26 cellular contexts compared by ENCODE assay signal in genomic region chr12:7751394-7751793, GRCh38. TPM values are rescaled to one million over a fixed set of nuclear protein-coding genes. Genes with fewer than 3 reads are reported as not detected.
"Had no signal": no experiment of that assay in that cellular context is flagged by ENCODE, and none has a peak within 500 bp of the region (broad histone marks: within the 10 kb centered on the region; RNA-seq: fewer than 3 reads in every experiment).

No MANE protein-coding gene starts in this region.

- H3K27ac Mint-ChIP-seq: activated naive CD8-positive, alpha-beta T cell treated with anti-CD3 and anti-CD28 coated beads, Interleukin-2, amount 10 ng/mL, durations not matched to agents 7 days and 5 days; activated T-helper 17 cell treated with anti-CD3 and anti-CD28 coated beads, Interleukin-2, amount 50 U/mL, for 72 hours; nephron; progenitor cell of endocrine pancreas; stimulated activated naive CD8-positive, alpha-beta T cell treated with anti-CD3 and anti-CD28 coated beads, Interleukin-15, Interleukin-2, amounts not matched to agents 100 ng/mL and 50 ng/mL, for 24 hours had no signal

- H3K4me1 ChIP-seq: body of pancreas, colonic mucosa, foreskin keratinocyte, right atrium auricular region, transverse colon, uterus had no signal

- DNase-seq: activated CD4-positive, alpha-beta T cell treated with anti-CD3 and anti-CD28 coated beads, Interleukin-2, amount 50 U/mL, for 4 hours; activated naive CD4-positive, alpha-beta T cell; activated naive CD8-positive, alpha-beta T cell treated with anti-CD3 and anti-CD28 coated beads, Interleukin-2, amount 10 ng/mL, durations not matched to agents 7 days and 5 days; activated T-cell treated with anti-CD3 and anti-CD28 coated beads, Interleukin-2, amount 50 U/mL, for 1 hour; amygdala; body of pancreas; caudate nucleus; colonic mucosa; foreskin keratinocyte; hypothalamus; kidney; occipital lobe; stimulated activated CD4-positive, alpha-beta T cell treated with anti-CD3 and anti-CD28 coated beads, Interleukin-2, amount 100 ng/mL, for 24 hours; transverse colon; uterus; WERI-Rb-1 had no signal

- ATAC-seq: activated T-helper 17 cell treated with anti-CD3 and anti-CD28 coated beads, Interleukin-2, amount 50 U/mL, for 72 hours; body of pancreas; foreskin keratinocyte; left lobe of liver had no signal

- H3K27ac ChIP-seq: body of pancreas, colonic mucosa, foreskin keratinocyte, right atrium auricular region, transverse colon, uterus, WERI-Rb-1 had no signal

- H3K36me3 ChIP-seq: colonic mucosa, right atrium auricular region, transverse colon, uterus, WERI-Rb-1 had no signal

- FAIRE-seq: kidney had no signal

- H3K36me3 Mint-ChIP-seq: activated naive CD8-positive, alpha-beta T cell treated with anti-CD3 and anti-CD28 coated beads, Interleukin-2, amount 10 ng/mL, durations not matched to agents 7 days and 5 days had no signal

- H3K9me3 Mint-ChIP-seq: activated naive CD8-positive, alpha-beta T cell treated with anti-CD3 and anti-CD28 coated beads, Interleukin-2, amount 10 ng/mL, durations not matched to agents 7 days and 5 days; activated T-helper 17 cell treated with anti-CD3 and anti-CD28 coated beads, Interleukin-2, amount 50 U/mL, for 72 hours; stimulated activated naive CD8-positive, alpha-beta T cell treated with anti-CD3 and anti-CD28 coated beads, Interleukin-15, Interleukin-2, amounts not matched to agents 100 ng/mL and 50 ng/mL, for 24 hours had no signal

- H3K9me3 ChIP-seq: body of pancreas, colonic mucosa, transverse colon, uterus had no signal

- H3K4me3 ChIP-seq: body of pancreas, colonic mucosa, lung, right atrium auricular region, transverse colon, uterus had no signal

- H3K4me1 Mint-ChIP-seq: activated T-helper 17 cell treated with anti-CD3 and anti-CD28 coated beads, Interleukin-2, amount 50 U/mL, for 72 hours; nephron had no signal

- H3K27me3 Mint-ChIP-seq: activated naive CD8-positive, alpha-beta T cell treated with anti-CD3 and anti-CD28 coated beads, Interleukin-2, amount 10 ng/mL, durations not matched to agents 7 days and 5 days; progenitor cell of endocrine pancreas; stimulated activated naive CD8-positive, alpha-beta T cell treated with anti-CD3 and anti-CD28 coated beads, Interleukin-15, Interleukin-2, amounts not matched to agents 100 ng/mL and 50 ng/mL, for 24 hours had no signal

- H3K27me3 ChIP-seq: body of pancreas, colonic mucosa, foreskin keratinocyte, right atrium auricular region, transverse colon, uterus had no signal

- H3K4me3 Mint-ChIP-seq: activated naive CD8-positive, alpha-beta T cell treated with anti-CD3 and anti-CD28 coated beads, Interleukin-2, amount 10 ng/mL, durations not matched to agents 7 days and 5 days; activated T-helper 17 cell treated with anti-CD3 and anti-CD28 coated beads, Interleukin-2, amount 50 U/mL, for 72 hours; nephron; stimulated activated naive CD8-positive, alpha-beta T cell treated with anti-CD3 and anti-CD28 coated beads, Interleukin-15, Interleukin-2, amounts not matched to agents 100 ng/mL and 50 ng/mL, for 24 hours had no signal

RNA-seq across cellular contexts. Expression of gene CLEC4C, which starts 4.2 kb away (rescaled TPM):
- total RNA-seq: activated naive CD8-positive, alpha-beta T cell treated with anti-CD3 and anti-CD28 coated beads, Interleukin-2, amount 10 ng/mL, durations not matched to agents 7 days and 5 days; activated T-helper 17 cell treated with anti-CD3 and anti-CD28 coated beads, Interleukin-2, amount 50 U/mL, for 72 hours; body of pancreas; colonic mucosa; epithelial cell of proximal tubule; fibroblast of lung; foreskin keratinocyte; kidney; left lobe of liver; occipital lobe; progenitor cell of endocrine pancreas; right atrium auricular region; skeletal muscle tissue; transverse colon had no signal
- polyA plus RNA-seq: fibroblast of lung, foreskin keratinocyte had no signal

RNA-seq across cellular contexts. Expression of gene NANOGNB, which starts 13.6 kb away (rescaled TPM):
- total RNA-seq: activated naive CD8-positive, alpha-beta T cell treated with anti-CD3 and anti-CD28 coated beads, Interleukin-2, amount 10 ng/mL, durations not matched to agents 7 days and 5 days; activated T-helper 17 cell treated with anti-CD3 and anti-CD28 coated beads, Interleukin-2, amount 50 U/mL, for 72 hours; body of pancreas; colonic mucosa; epithelial cell of proximal tubule; fibroblast of lung; foreskin keratinocyte; kidney; left lobe of liver; lung; occipital lobe; progenitor cell of endocrine pancreas; right atrium auricular region; skeletal muscle tissue; transverse colon; uterus had no signal
- polyA plus RNA-seq: fibroblast of lung, foreskin keratinocyte, lung had no signal

RNA-seq across cellular contexts. Expression of gene NANOG, which starts 37.8 kb away (rescaled TPM):
- total RNA-seq: activated naive CD8-positive, alpha-beta T cell treated with anti-CD3 and anti-CD28 coated beads, Interleukin-2, amount 10 ng/mL, durations not matched to agents 7 days and 5 days; activated T-helper 17 cell treated with anti-CD3 and anti-CD28 coated beads, Interleukin-2, amount 50 U/mL, for 72 hours; epithelial cell of proximal tubule; fibroblast of lung; occipital lobe; right atrium auricular region had no signal
- polyA plus RNA-seq: foreskin keratinocyte, lung had no signal

RNA-seq across cellular contexts. Expression of gene DPPA3, which starts 40.2 kb away (rescaled TPM):
- total RNA-seq: activated naive CD8-positive, alpha-beta T cell treated with anti-CD3 and anti-CD28 coated beads, Interleukin-2, amount 10 ng/mL, durations not matched to agents 7 days and 5 days; activated T-helper 17 cell treated with anti-CD3 and anti-CD28 coated beads, Interleukin-2, amount 50 U/mL, for 72 hours; body of pancreas; colonic mucosa; epithelial cell of proximal tubule; fibroblast of lung; foreskin keratinocyte; kidney; left lobe of liver; lung; occipital lobe; progenitor cell of endocrine pancreas; right atrium auricular region; skeletal muscle tissue; transverse colon; uterus had no signal
- polyA plus RNA-seq: fibroblast of lung, foreskin keratinocyte, lung had no signal

RNA-seq across cellular contexts. Expression of gene GDF3, which starts 55.8 kb away (rescaled TPM):
- total RNA-seq: activated naive CD8-positive, alpha-beta T cell treated with anti-CD3 and anti-CD28 coated beads, Interleukin-2, amount 10 ng/mL, durations not matched to agents 7 days and 5 days; activated T-helper 17 cell treated with anti-CD3 and anti-CD28 coated beads, Interleukin-2, amount 50 U/mL, for 72 hours; body of pancreas; colonic mucosa; epithelial cell of proximal tubule; fibroblast of lung; foreskin keratinocyte; left lobe of liver; lung; occipital lobe; progenitor cell of endocrine pancreas; right atrium auricular region; transverse colon; uterus had no signal
- polyA plus RNA-seq: fibroblast of lung, foreskin keratinocyte had no signal
